21 cellular contexts compared by ENCODE assay signal in the genomic region with DNA sequence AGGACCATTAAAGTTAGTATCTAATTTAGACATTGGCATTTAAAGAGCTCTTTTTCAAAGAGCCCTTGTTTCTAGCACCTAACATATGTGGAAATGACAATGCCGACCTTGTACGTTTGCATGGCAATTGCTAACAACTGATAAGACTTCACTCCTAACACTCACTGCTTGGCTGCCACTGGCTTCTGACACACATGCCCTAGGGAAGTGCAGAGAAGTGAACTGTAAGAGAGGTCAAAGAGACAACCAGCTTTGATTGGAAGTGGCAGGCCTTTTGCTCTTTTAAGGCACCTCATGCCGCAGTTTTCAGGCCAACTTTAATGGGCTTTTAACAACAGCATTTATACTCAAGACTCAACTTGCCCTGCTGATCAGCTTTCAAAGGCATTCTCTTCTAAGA.
A peak's percentile ranks its signal among the peaks of the same experiment; 100 is the strongest.
DNase-seq lines count a peak whose midpoint lies in the region; ATAC-seq and TF ChIP-seq lines count a peak whose summit lies in the region.
"Had no signal": no experiment of that assay in that cellular context is flagged by ENCODE, and none has a peak within 500 bp of the region (broad histone marks: within the 10 kb centered on the region; RNA-seq: fewer than 3 reads in every experiment).

No MANE protein-coding gene starts in this region.

- peaks cover 18% of the 10 kb centered on the region for H3K9me3 Mint-ChIP-seq in WTC11
- no peaks in the 10 kb centered on the region for H3K9me3 Mint-ChIP-seq in progenitor cell of endocrine pancreas (ENCODE audit: low read depth)

- no peak overlapping the region for H3K4me3 ChIP-seq in cardiac muscle cell
- no peak overlapping the region for H3K4me3 ChIP-seq in heart left ventricle
- H3K4me3 ChIP-seq in BE2C (ENCODE audit: low read depth, low read length) = no peak overlapping the region
- H3K4me3 ChIP-seq: BLaER1 treated with 17β-estradiol and CSF1 and Interleukin-3, amounts not matched to agents 10 nM and 100 nM; GM12878; MG63 had no signal

- H3K4me3 Mint-ChIP-seq in WTC11 (no peak overlapping the region), progenitor cell of endocrine pancreas (ENCODE audit: low read depth) (no peak overlapping the region)
- H3K4me3 Mint-ChIP-seq: CD8-positive, alpha-beta memory T cell had no signal

- DNase-seq in cardiac muscle cell (ENCODE audit: low read depth in 1 of 2, low spot score in 1 of 2) = peak in 1 of 2 donors; percentile 44
- DNase-seq in cardiac septum (ENCODE audit: low spot score) = no peak
- DNase-seq in WTC11 (ENCODE audit: low spot score) = no peak
- DNase-seq in heart left ventricle = peak in 2 of 5 donors; percentile 29 to 43
- no peak for DNase-seq in progenitor cell of endocrine pancreas (ENCODE audit: low spot score, unreplicated experiment)
- no peak for DNase-seq in activated naive CD4-positive, alpha-beta T cell treated with anti-CD3 and anti-CD28 coated beads, Interleukin-2, amount 50 U/mL, for 16 hours
- DNase-seq in BE2C = no peak
- DNase-seq: CD8-positive, alpha-beta memory T cell; DMS79 treated with DMSO at 0.1 percent for 48 hours; GDM1; Karpas-422; MG63; NCI-H1092 treated with DMSO at 0.1 percent for 48 hours; NCI-H2081 treated with DMSO at 0.1 percent for 48 hours; NCI-H2227 treated with DMSO at 0.1 percent for 48 hours; NCI-H524; SHP77 had no signal

- H3K27me3 ChIP-seq in cardiac muscle cell (no peaks in the 10 kb centered on the region), heart left ventricle (no peaks in the 10 kb centered on the region), BE2C (no peaks in the 10 kb centered on the region)
- H3K27me3 ChIP-seq: BLaER1 treated with 17β-estradiol and CSF1 and Interleukin-3, amounts not matched to agents 10 nM and 100 nM; MG63 had no signal

- peak; percentile 24; the same call in 1 of the 2 replicates for ATAC-seq in WTC11
- ATAC-seq in heart left ventricle = peak in 3 of 4 donors; percentile 56 to 90 (median 80)
- ATAC-seq in GM19035 (IDR thresholded peaks at IDR 0.05; ENCODE audit: unreplicated experiment) = no peak
- ATAC-seq: GM12878, Panc1 had no signal

- TF ChIP-seq CTCF in cardiac muscle cell (IDR thresholded peaks at IDR 0.05; ENCODE audit: low read depth, low read length) = no peak
- no peak for TF ChIP-seq CTCF in WTC11 (IDR thresholded peaks at IDR 0.05)
- no peak for TF ChIP-seq CTCF in heart left ventricle (IDR thresholded peaks at IDR 0.05)
- no peak for TF ChIP-seq CTCF in progenitor cell of endocrine pancreas (IDR thresholded peaks at IDR 0.05; ENCODE audit: unreplicated experiment)
- no peak for TF ChIP-seq CTCF in BE2C (IDR thresholded peaks at IDR 0.05; ENCODE audit: low read depth, low read length)

- H3K27ac Mint-ChIP-seq in WTC11 (peak overlapping the region; percentile 71; the same call in 1 of the 2 replicates), progenitor cell of endocrine pancreas (peak overlapping the region; percentile 41)
- H3K27ac Mint-ChIP-seq: CD8-positive, alpha-beta memory T cell had no signal

- H3K27me3 Mint-ChIP-seq in WTC11 (ENCODE audit: low read depth) (no peaks in the 10 kb centered on the region), progenitor cell of endocrine pancreas (no peaks in the 10 kb centered on the region)

- H3K36me3 ChIP-seq in cardiac muscle cell (no peaks in the 10 kb centered on the region), heart left ventricle (peaks cover 0 to 12% (median 0%) of the 10 kb centered on the region in 9 donors), BE2C (no peaks in the 10 kb centered on the region; the same call in 1 of the 2 replicates)
- H3K36me3 ChIP-seq: MG63 had no signal

- CTCF ChIA-PET in WTC11 (lab: Charles Lee) = no interaction called here

- TF ChIP-seq POLR2A in heart left ventricle (IDR thresholded peaks at IDR 0.05) = no peak

- H3K36me3 Mint-ChIP-seq in WTC11 (peaks cover 9% of the 10 kb centered on the region), progenitor cell of endocrine pancreas (ENCODE audit: insufficient read depth) (peaks cover 6% of the 10 kb centered on the region)

- peak overlapping the region; percentile 67 for H3K27ac ChIP-seq in cardiac muscle cell
- H3K27ac ChIP-seq in heart left ventricle = no peak overlapping the region
- H3K27ac ChIP-seq: BLaER1 treated with 17β-estradiol and CSF1 and Interleukin-3, amounts not matched to agents 10 nM and 100 nM had no signal

- peaks cover 27% of the 10 kb centered on the region for H3K4me1 Mint-ChIP-seq in WTC11
- peaks cover 4% of the 10 kb centered on the region for H3K4me1 Mint-ChIP-seq in progenitor cell of endocrine pancreas (ENCODE audit: low read depth)
- H3K4me1 Mint-ChIP-seq: CD8-positive, alpha-beta memory T cell had no signal

- POLR2A ChIA-PET in WTC11 (lab: Charles Lee) = no interaction called here

- intact Hi-C loops in cardiac septum (cut with DNase I) = no loop called here
- intact Hi-C loops in heart left ventricle (cut with DNase I) = no loop called here

- H3K4me1 ChIP-seq in cardiac muscle cell (ENCODE audit: low read depth) (peaks cover 11% of the 10 kb centered on the region), heart left ventricle (no peaks in the 10 kb centered on the region), BE2C (no peaks in the 10 kb centered on the region)
- H3K4me1 ChIP-seq: BLaER1 treated with 17β-estradiol and CSF1 and Interleukin-3, amounts not matched to agents 10 nM and 100 nM had no signal

- 33 to 51% (median 46%) methylated on average over 3 of the region's 3 CpGs for WGBS in heart left ventricle, 4 donors

- H3K9me3 ChIP-seq in cardiac muscle cell (ENCODE audit: low read depth) = no peaks in the 10 kb centered on the region
- peaks cover 0 to 16% (median 8%) of the 10 kb centered on the region in 12 donors for H3K9me3 ChIP-seq in heart left ventricle
- H3K9me3 ChIP-seq in BE2C = no peaks in the 10 kb centered on the region
- H3K9me3 ChIP-seq: MG63 had no signal

TF ChIP-seq in WTC11, 78 proteins besides CTCF, POLR2A, EP300 and RAD21:
- no peak for TF ChIP-seq CREM (CRISPR knock-in tag; IDR thresholded peaks at IDR 0.05)
TF ChIP-seq in WTC11: peak in this region for 0.
